11 cellular contexts compared by ENCODE assay signal in the genomic region with DNA sequence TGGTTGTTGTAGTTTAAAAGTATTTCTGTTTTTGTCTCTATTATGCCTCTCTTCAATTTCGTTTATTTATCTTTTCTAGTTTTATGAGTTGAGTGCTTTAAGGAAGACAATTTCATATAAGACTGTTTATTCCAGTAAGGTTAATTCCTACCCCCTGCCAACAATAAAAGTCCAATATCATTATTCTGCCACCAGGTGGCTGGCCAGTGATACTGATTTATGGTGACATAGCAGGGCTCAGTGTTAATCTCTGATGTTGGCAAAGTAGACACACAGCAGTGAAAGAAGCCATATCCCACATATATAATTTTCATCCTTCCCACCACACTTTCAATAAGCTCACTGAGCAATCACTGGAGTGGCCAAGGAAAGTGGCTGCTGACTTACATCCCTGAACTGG.
DNase-seq lines count a peak whose midpoint lies in the region; ATAC-seq and TF ChIP-seq lines count a peak whose summit lies in the region.
"Had no signal": no experiment of that assay in that cellular context is flagged by ENCODE, and none has a peak within 500 bp of the region (broad histone marks: within the 10 kb centered on the region; RNA-seq: fewer than 3 reads in every experiment).

No MANE protein-coding gene starts in this region.

- H3K4me1 ChIP-seq in RWPE2 (ENCODE audit: insufficient read depth, poor library complexity, severe bottlenecking), result no peaks in the 10 kb centered on the region

- no peak overlapping the region for H3K27ac ChIP-seq in 22Rv1
- no peak overlapping the region for H3K27ac ChIP-seq in RWPE2 (ENCODE audit: poor library complexity, severe bottlenecking)
- H3K27ac ChIP-seq: epithelial cell of prostate had no signal

- DNase-seq in RWPE2 (ENCODE audit: low spot score), result no peak
- DNase-seq in germinal center (ENCODE audit: low spot score), result peak; percentile 3
- DNase-seq in G401 (ENCODE audit: low spot score), result no peak
- no peak for DNase-seq in NCI-H2107 treated with DMSO at 0.1 percent for 48 hours (lab: John Stamatoyannopoulos, UW; ENCODE audit: unreplicated experiment)
- no peak for DNase-seq in amygdala (lab: John Stamatoyannopoulos, UW)
- DNase-seq in stimulated activated naive CD4-positive, alpha-beta T cell treated with Interleukin-2 at 50 U/mL for 16 hours (lab: John Stamatoyannopoulos, UW), result no peak
- DNase-seq: activated CD8-positive, alpha-beta T cell treated with anti-CD3 and anti-CD28 coated beads, Interleukin-2, amount 10 ng/mL, durations not matched to agents 7 days and 5 days; NCI-H2107 had no signal

- peaks cover 3% of the 10 kb centered on the region for H3K9me3 ChIP-seq in RWPE2 (ENCODE audit: severe bottlenecking)

- no peaks in the 10 kb centered on the region for H3K36me3 ChIP-seq in RWPE2 (ENCODE audit: low read depth)

- peak; percentile 57 for TF ChIP-seq CTCF in 22Rv1 (IDR thresholded peaks at IDR 0.05)
- TF ChIP-seq CTCF in GM12875 (IDR thresholded peaks at IDR 0.05; ENCODE audit: borderline replicate concordance, insufficient read depth, low read depth, low read length), result peak; percentile 8; the same call in 1 of the 2 replicates
- TF ChIP-seq CTCF in RWPE2 (IDR thresholded peaks at IDR 0.05; ENCODE audit: poor library complexity, severe bottlenecking), result peak; percentile 88

- H3K27me3 ChIP-seq in RWPE2 (ENCODE audit: insufficient read depth, poor library complexity, severe bottlenecking), result no peaks in the 10 kb centered on the region

- no peak overlapping the region for H3K4me3 ChIP-seq in GM12875 (ENCODE audit: low read depth, low read length)
- no peak overlapping the region for H3K4me3 ChIP-seq in RWPE2 (ENCODE audit: severe bottlenecking)

- in situ Hi-C loops in G401 (cut with HindIII; ENCODE audit: low sequenced_read_pairs), result no loop called here

- peak; percentile 79 for ATAC-seq in RWPE2 (ENCODE audit: low read depth)
- ATAC-seq: activated CD8-positive, alpha-beta T cell treated with anti-CD3 and anti-CD28 coated beads, Interleukin-2, amount 10 ng/mL, durations not matched to agents 7 days and 5 days had no signal

Comparison
In these comparisons a context has a peak if more than half of its experiments do, and no peak if none do; other contexts are left out.
1. CTCF ChIP-seq: peak in every context shown above with its lines; median percentile 88 in RWPE2; 57 in 22Rv1; 8 in GM12875.